In genomic region chr14:39621678-39622077, GRCh38 we compare ENCODE assay signal across 27 cellular contexts.
"Had no signal": no experiment of that assay in that cellular context is flagged by ENCODE, and none has a peak within 500 bp of the region (broad histone marks: within the 10 kb centered on the region; RNA-seq: fewer than 3 reads in every experiment).

No MANE protein-coding gene starts in this region.

- H3K36me3 Mint-ChIP-seq: stimulated activated effector memory CD8-positive, alpha-beta T cell treated with anti-CD3 and anti-CD28 coated beads, Interleukin-12 subunit alpha, Interleukin-12 subunit beta, amount 100 ng/mL, for 72 hours; stimulated activated memory B cell treated with anti-CD40 and anti-IgM and Interleukin-4, amounts not matched to agents 10 μg/mL and 1 μg/mL and 100 μg/mL, for 72 hours; stimulated activated naive B cell treated with anti-CD40 and anti-IgM and Interleukin-4, amounts not matched to agents 10 μg/mL and 1 μg/mL and 100 μg/mL, for 72 hours; type B pancreatic cell had no signal

- H3K27me3 ChIP-seq: stomach, suprapubic skin, testis, thyroid gland, tibial artery, tibial nerve, transverse colon, upper lobe of left lung, upper lobe of right lung, uterus, vagina had no signal

- H3K4me1 Mint-ChIP-seq: stimulated activated effector memory CD8-positive, alpha-beta T cell treated with anti-CD3 and anti-CD28 coated beads, Interleukin-12 subunit alpha, Interleukin-12 subunit beta, amount 100 ng/mL, for 72 hours; stimulated activated memory B cell treated with anti-CD40 and anti-IgM and Interleukin-4, amounts not matched to agents 10 μg/mL and 1 μg/mL and 100 μg/mL, for 72 hours; stimulated activated naive B cell treated with anti-CD40 and anti-IgM and Interleukin-4, amounts not matched to agents 10 μg/mL and 1 μg/mL and 100 μg/mL, for 72 hours; stimulated activated naive CD8-positive, alpha-beta T cell treated with anti-CD3 and anti-CD28 coated beads, Interleukin-15, amount 100 ng/mL, for 72 hours had no signal

- H3K27ac ChIP-seq: stomach, suprapubic skin, testis, thoracic aorta, thyroid gland, tibial artery, tibial nerve, transverse colon, upper lobe of left lung, upper lobe of right lung, uterus, vagina had no signal

- H3K4me1 ChIP-seq: stomach, suprapubic skin, testis, thyroid gland, tibial nerve, transverse colon, upper lobe of left lung, upper lobe of right lung, uterus, vagina had no signal

- H3K27ac Mint-ChIP-seq: stimulated activated effector memory CD8-positive, alpha-beta T cell treated with anti-CD3 and anti-CD28 coated beads, Interleukin-12 subunit alpha, Interleukin-12 subunit beta, amount 100 ng/mL, for 72 hours; stimulated activated memory B cell treated with anti-CD40 and anti-IgM and Interleukin-4, amounts not matched to agents 10 μg/mL and 1 μg/mL and 100 μg/mL, for 72 hours; stimulated activated naive B cell treated with anti-CD40 and anti-IgM and Interleukin-4, amounts not matched to agents 10 μg/mL and 1 μg/mL and 100 μg/mL, for 72 hours; stimulated activated naive CD8-positive, alpha-beta T cell treated with anti-CD3 and anti-CD28 coated beads, Interleukin-15, amount 100 ng/mL, for 72 hours; stimulated activated naive CD8-positive, alpha-beta T cell treated with anti-CD3 and anti-CD28 coated beads, Interleukin-15, Interleukin-2, amounts not matched to agents 100 ng/mL and 50 ng/mL, for 24 hours; type B pancreatic cell had no signal

- H3K27me3 Mint-ChIP-seq: stimulated activated memory B cell treated with anti-CD40 and anti-IgM and Interleukin-4, amounts not matched to agents 10 μg/mL and 1 μg/mL and 100 μg/mL, for 72 hours; stimulated activated naive B cell treated with anti-CD40 and anti-IgM and Interleukin-4, amounts not matched to agents 10 μg/mL and 1 μg/mL and 100 μg/mL, for 72 hours; stimulated activated naive CD8-positive, alpha-beta T cell treated with anti-CD3 and anti-CD28 coated beads, Interleukin-15, amount 100 ng/mL, for 72 hours; stimulated activated naive CD8-positive, alpha-beta T cell treated with anti-CD3 and anti-CD28 coated beads, Interleukin-15, Interleukin-2, amounts not matched to agents 100 ng/mL and 50 ng/mL, for 24 hours had no signal

- H3K36me3 ChIP-seq: stomach, suprapubic skin, thoracic aorta, thyroid gland, tibial artery, tibial nerve, transverse colon, upper lobe of left lung, upper lobe of right lung, uterus, vagina had no signal

- H3K9me3 Mint-ChIP-seq: type B pancreatic cell had no signal

- H3K9me3 ChIP-seq: testis, thoracic aorta, thyroid gland, upper lobe of right lung, uterus, vagina had no signal

- H3K4me3 Mint-ChIP-seq: stimulated activated effector memory CD8-positive, alpha-beta T cell treated with anti-CD3 and anti-CD28 coated beads, Interleukin-12 subunit alpha, Interleukin-12 subunit beta, amount 100 ng/mL, for 72 hours; stimulated activated memory B cell treated with anti-CD40 and anti-IgM and Interleukin-4, amounts not matched to agents 10 μg/mL and 1 μg/mL and 100 μg/mL, for 72 hours; stimulated activated naive B cell treated with anti-CD40 and anti-IgM and Interleukin-4, amounts not matched to agents 10 μg/mL and 1 μg/mL and 100 μg/mL, for 72 hours; stimulated activated naive CD8-positive, alpha-beta T cell treated with anti-CD3 and anti-CD28 coated beads, Interleukin-15, amount 100 ng/mL, for 72 hours; stimulated activated naive CD8-positive, alpha-beta T cell treated with anti-CD3 and anti-CD28 coated beads, Interleukin-15, Interleukin-2, amounts not matched to agents 100 ng/mL and 50 ng/mL, for 24 hours; type B pancreatic cell had no signal

- H3K4me3 ChIP-seq: stomach, suprapubic skin, testis, thoracic aorta, thyroid gland, tibial artery, tibial nerve, transverse colon, upper lobe of left lung, upper lobe of right lung, uterus, vagina had no signal

- DNase-seq: stimulated activated CD4-positive, alpha-beta T cell treated with anti-CD3 and anti-CD28 coated beads, Interleukin-2, amount 100 ng/mL, for 48 hours; stimulated activated CD4-positive, alpha-beta T cell treated with anti-CD3 and anti-CD28 coated beads, Interleukin-4, amount 100 ng/mL, for 1 hour; stimulated activated CD4-positive, alpha-beta T cell treated with anti-CD3 and anti-CD28 coated beads, Interleukin-4, amount 100 ng/mL, for 24 hours; stimulated activated CD4-positive, alpha-beta T cell treated with anti-CD3 and anti-CD28 coated beads, Interleukin-4, amount 100 ng/mL, for 4 hours; stimulated activated CD8-positive, alpha-beta memory T cell treated with anti-CD3 and anti-CD28 coated beads, Interleukin-4, amount 100 ng/mL, for 48 hours; stimulated activated naive B cell treated with anti-CD40 and anti-IgM and Interleukin-4, amounts not matched to agents 10 μg/mL and 1 μg/mL and 100 μg/mL, for 72 hours; stimulated activated naive CD4-positive, alpha-beta T cell treated with Interleukin-2 at 50 U/mL for 16 hours; stimulated activated naive CD8-positive, alpha-beta T cell treated with anti-CD3 and anti-CD28 coated beads, Interleukin-15, amount 100 ng/mL, for 72 hours; stimulated activated naive CD8-positive, alpha-beta T cell treated with anti-CD3 and anti-CD28 coated beads, Interleukin-15, Interleukin-2, amounts not matched to agents 100 U/mL and 50 U/mL, for 24 hours; stomach; substantia nigra; testis; thyroid gland; tibial artery; transverse colon; trophoblast cell; upper lobe of left lung; upper lobe of right lung; uterus had no signal
